Comparison of ENCODE assay signal across 12 cellular contexts in the genomic region with DNA sequence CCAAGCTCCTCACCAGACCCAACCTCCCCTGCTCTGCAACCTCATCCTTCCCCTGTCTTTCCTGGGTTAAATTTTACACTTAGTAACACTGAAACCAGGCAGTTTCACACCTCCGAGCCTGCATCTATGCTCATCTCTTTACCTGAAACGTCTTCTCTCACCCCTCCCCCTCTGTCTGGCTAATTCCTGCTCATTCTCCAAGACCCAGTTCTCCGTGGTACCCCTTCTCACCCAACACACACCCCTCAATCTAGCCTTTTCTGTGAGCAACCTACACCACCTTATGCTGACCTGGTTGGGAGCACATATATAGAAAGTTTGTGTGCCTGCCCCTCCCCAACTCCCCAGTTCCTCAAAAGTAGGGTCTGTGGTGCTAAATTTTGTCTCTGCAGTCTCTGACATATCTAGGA. TPM values are rescaled to one million over a fixed set of nuclear protein-coding genes. Genes with fewer than 3 reads are reported as not detected.
DNase-seq lines count a peak whose midpoint lies in the region; ATAC-seq lines count a peak whose summit lies in the region.
"Had no signal": no experiment of that assay in that cellular context is flagged by ENCODE, and none has a peak within 500 bp of the region (broad histone marks: within the 10 kb centered on the region; RNA-seq: fewer than 3 reads in every experiment).

No MANE protein-coding gene starts in this region.

- peak; percentile 72 for ATAC-seq in GM21717 (IDR thresholded peaks at IDR 0.05; ENCODE audit: unreplicated experiment)
- peak; percentile 42 for ATAC-seq in HG03159 (IDR thresholded peaks at IDR 0.05; ENCODE audit: unreplicated experiment)
- peak; percentile 29 for ATAC-seq in stimulated activated effector memory CD8-positive, alpha-beta T cell treated with anti-CD3 and anti-CD28 coated beads, Interleukin-12 subunit alpha, Interleukin-12 subunit beta, amount 100 ng/mL, for 72 hours

- CTCF ChIA-PET in activated CD4-positive, alpha-beta memory T cell treated with anti-CD3 and anti-CD28 coated beads for 36 hours (lab: Charles Lee): no interaction called here
- CTCF ChIA-PET in activated CD4-positive, alpha-beta memory T cell treated with anti-CD3 and anti-CD28 coated beads, Interleukin-2, amount 10 ng/mL, durations not matched to agents 7 days and 5 days (lab: Charles Lee): no interaction called here

- H3K4me1 Mint-ChIP-seq in activated CD4-positive, alpha-beta memory T cell treated with anti-CD3 and anti-CD28 coated beads for 36 hours (ENCODE audit: low read depth): peaks cover 9% of the 10 kb centered on the region
- H3K4me1 Mint-ChIP-seq in activated CD4-positive, alpha-beta memory T cell treated with anti-CD3 and anti-CD28 coated beads, Interleukin-2, amount 10 ng/mL, durations not matched to agents 7 days and 5 days: peaks cover 24% of the 10 kb centered on the region
- H3K4me1 Mint-ChIP-seq in stimulated activated effector memory CD8-positive, alpha-beta T cell treated with anti-CD3 and anti-CD28 coated beads, Interleukin-12 subunit alpha, Interleukin-12 subunit beta, amount 100 ng/mL, for 72 hours: peaks cover 8% of the 10 kb centered on the region

- intact Hi-C loops in activated CD4-positive, alpha-beta memory T cell treated with anti-CD3 and anti-CD28 coated beads for 36 hours (cut with micrococcal nuclease): no loop called here

- peaks cover 3% of the 10 kb centered on the region for H3K9me3 Mint-ChIP-seq in activated CD4-positive, alpha-beta memory T cell treated with anti-CD3 and anti-CD28 coated beads for 36 hours
- no peaks in the 10 kb centered on the region for H3K9me3 Mint-ChIP-seq in activated CD4-positive, alpha-beta memory T cell treated with anti-CD3 and anti-CD28 coated beads, Interleukin-2, amount 10 ng/mL, durations not matched to agents 7 days and 5 days
- no peaks in the 10 kb centered on the region for H3K9me3 Mint-ChIP-seq in stimulated activated effector memory CD8-positive, alpha-beta T cell treated with anti-CD3 and anti-CD28 coated beads, Interleukin-12 subunit alpha, Interleukin-12 subunit beta, amount 100 ng/mL, for 72 hours

- no peak overlapping the region for H3K27ac Mint-ChIP-seq in activated CD4-positive, alpha-beta memory T cell treated with anti-CD3 and anti-CD28 coated beads for 36 hours
- H3K27ac Mint-ChIP-seq in activated CD4-positive, alpha-beta memory T cell treated with anti-CD3 and anti-CD28 coated beads, Interleukin-2, amount 10 ng/mL, durations not matched to agents 7 days and 5 days: no peak overlapping the region
- H3K27ac Mint-ChIP-seq in stimulated activated effector memory CD8-positive, alpha-beta T cell treated with anti-CD3 and anti-CD28 coated beads, Interleukin-12 subunit alpha, Interleukin-12 subunit beta, amount 100 ng/mL, for 72 hours: no peak overlapping the region
- H3K27ac Mint-ChIP-seq: memory B cell had no signal

- POLR2A ChIA-PET in activated CD4-positive, alpha-beta memory T cell treated with anti-CD3 and anti-CD28 coated beads for 36 hours (lab: Charles Lee): no interaction called here
- POLR2A ChIA-PET in activated CD4-positive, alpha-beta memory T cell treated with anti-CD3 and anti-CD28 coated beads, Interleukin-2, amount 10 ng/mL, durations not matched to agents 7 days and 5 days (lab: Charles Lee): no interaction called here

- H3K36me3 Mint-ChIP-seq in activated CD4-positive, alpha-beta memory T cell treated with anti-CD3 and anti-CD28 coated beads for 36 hours: no peaks in the 10 kb centered on the region
- no peaks in the 10 kb centered on the region for H3K36me3 Mint-ChIP-seq in activated CD4-positive, alpha-beta memory T cell treated with anti-CD3 and anti-CD28 coated beads, Interleukin-2, amount 10 ng/mL, durations not matched to agents 7 days and 5 days (ENCODE audit: low read depth)
- H3K36me3 Mint-ChIP-seq in stimulated activated effector memory CD8-positive, alpha-beta T cell treated with anti-CD3 and anti-CD28 coated beads, Interleukin-12 subunit alpha, Interleukin-12 subunit beta, amount 100 ng/mL, for 72 hours: no peaks in the 10 kb centered on the region
- H3K36me3 Mint-ChIP-seq: memory B cell had no signal

- H3K27me3 Mint-ChIP-seq in activated CD4-positive, alpha-beta memory T cell treated with anti-CD3 and anti-CD28 coated beads for 36 hours: peaks cover 30% of the 10 kb centered on the region
- H3K27me3 Mint-ChIP-seq in activated CD4-positive, alpha-beta memory T cell treated with anti-CD3 and anti-CD28 coated beads, Interleukin-2, amount 10 ng/mL, durations not matched to agents 7 days and 5 days: peaks cover 26% of the 10 kb centered on the region

- DNase-seq in activated CD4-positive, alpha-beta memory T cell treated with anti-CD3 and anti-CD28 coated beads for 36 hours: peak; percentile 18
- no peak for DNase-seq in activated CD4-positive, alpha-beta memory T cell treated with anti-CD3 and anti-CD28 coated beads, Interleukin-2, amount 10 ng/mL, durations not matched to agents 7 days and 5 days
- no peak for DNase-seq in stimulated activated effector memory CD8-positive, alpha-beta T cell treated with anti-CD3 and anti-CD28 coated beads, Interleukin-12 subunit alpha, Interleukin-12 subunit beta, amount 100 ng/mL, for 72 hours (ENCODE audit: low spot score in 2 of 2)
- no peak for DNase-seq in effector CD8-positive, alpha-beta T cell (lab: John Stamatoyannopoulos, UW)
- DNase-seq in NCI-H1092 treated with DMSO at 0.1 percent for 48 hours (lab: John Stamatoyannopoulos, UW) (no peak), 8988T (no peak)
- DNase-seq: hypothalamus, NCI-H1436, trophoblast cell had no signal

- H3K4me3 Mint-ChIP-seq in activated CD4-positive, alpha-beta memory T cell treated with anti-CD3 and anti-CD28 coated beads for 36 hours: no peak overlapping the region
- H3K4me3 Mint-ChIP-seq in activated CD4-positive, alpha-beta memory T cell treated with anti-CD3 and anti-CD28 coated beads, Interleukin-2, amount 10 ng/mL, durations not matched to agents 7 days and 5 days: no peak overlapping the region
- H3K4me3 Mint-ChIP-seq in stimulated activated effector memory CD8-positive, alpha-beta T cell treated with anti-CD3 and anti-CD28 coated beads, Interleukin-12 subunit alpha, Interleukin-12 subunit beta, amount 100 ng/mL, for 72 hours: no peak overlapping the region
- H3K4me3 Mint-ChIP-seq: memory B cell had no signal

RNA-seq across cellular contexts. Expression of gene KIAA1614, which starts 3.7 kb away (rescaled TPM):
- not detected for total RNA-seq in activated CD4-positive, alpha-beta memory T cell treated with anti-CD3 and anti-CD28 coated beads for 36 hours
- under 1 TPM; 0.03 to 0.13 TPM for total RNA-seq in activated CD4-positive, alpha-beta memory T cell treated with anti-CD3 and anti-CD28 coated beads, Interleukin-2, amount 10 ng/mL, durations not matched to agents 7 days and 5 days
